Comparison of ENCODE assay signal across 34 cellular contexts in genomic region chr11:102623998-102624397, GRCh38. TPM values are rescaled to one million over a fixed set of nuclear protein-coding genes. Genes with fewer than 3 reads are reported as not detected.
"Had no signal": no experiment of that assay in that cellular context is flagged by ENCODE, and none has a peak within 500 bp of the region (broad histone marks: within the 10 kb centered on the region; RNA-seq: fewer than 3 reads in every experiment).

No MANE protein-coding gene starts in this region.

- H3K27ac ChIP-seq: neural progenitor cell, ovary, parathyroid adenoma, psoas muscle, skin epidermis, spleen, stomach, thoracic aorta, thyroid gland, tibial nerve, upper lobe of left lung, uterus had no signal

- H3K27me3 ChIP-seq: neural progenitor cell, ovary, spleen, stomach, thyroid gland, tibial nerve, upper lobe of left lung had no signal

- H3K9me3 ChIP-seq: ovary, psoas muscle, spleen, stomach, thoracic aorta, thyroid gland, tibial nerve, upper lobe of left lung, uterus had no signal

- H3K9ac ChIP-seq: neural progenitor cell, parathyroid adenoma had no signal

- H2AFZ ChIP-seq: neural progenitor cell, parathyroid adenoma had no signal

- ATAC-seq: naive thymus-derived CD4-positive, alpha-beta T cell; natural killer cell; psoas muscle; right cardiac atrium; sciatic nerve; stimulated activated effector memory CD8-positive, alpha-beta T cell treated with anti-CD3 and anti-CD28 coated beads, Interleukin-12 subunit alpha, Interleukin-12 subunit beta, amount 100 ng/mL, for 72 hours; stimulated activated naive B cell treated with anti-CD40 and anti-IgM and Interleukin-4, amounts not matched to agents 10 μg/mL and 1 μg/mL and 100 μg/mL, for 72 hours had no signal

- H3K36me3 ChIP-seq: neural progenitor cell, ovary, spleen, stomach, thoracic aorta, thyroid gland, tibial nerve, upper lobe of left lung, uterus had no signal

- H3K4me2 ChIP-seq: neural progenitor cell, smooth muscle cell had no signal

- H3K4me1 ChIP-seq: neural progenitor cell, parathyroid adenoma, psoas muscle, spleen, stomach, thyroid gland, uterus had no signal

- H3K4me3 ChIP-seq: neural progenitor cell, ovary, psoas muscle, skin epidermis, smooth muscle cell, spleen, stomach, thoracic aorta, thyroid gland, tibial nerve, upper lobe of left lung, uterus had no signal

- DNase-seq: naive thymus-derived CD4-positive, alpha-beta T cell; natural killer cell; occipital lobe; ovary; posterior cingulate gyrus; psoas muscle; right cardiac atrium; spleen; stimulated activated CD4-positive, alpha-beta T cell treated with anti-CD3 and anti-CD28 coated beads, Interleukin-12 subunit alpha, Interleukin-12 subunit beta, amount 100 ng/mL, for 4 hours; stimulated activated CD4-positive, alpha-beta T cell treated with anti-CD3 and anti-CD28 coated beads, Interleukin-2, amount 100 ng/mL, for 24 hours; stimulated activated CD4-positive, alpha-beta T cell treated with anti-CD3 and anti-CD28 coated beads, Interleukin-2, amount 100 ng/mL, for 48 hours; stimulated activated CD4-positive, alpha-beta T cell treated with anti-CD3 and anti-CD28 coated beads, Interleukin-4, amount 100 ng/mL, for 24 hours; stimulated activated naive B cell treated with anti-CD40 and anti-IgM and Interleukin-4, amounts not matched to agents 10 μg/mL and 1 μg/mL and 100 μg/mL, for 72 hours; stimulated activated naive CD4-positive, alpha-beta T cell treated with Interleukin-2 at 50 U/mL for 16 hours; stomach; thyroid gland; trophoblast cell; upper lobe of left lung; uterus had no signal

RNA-seq across cellular contexts. Expression of gene MMP20, which starts 1.1 kb away (rescaled TPM):
- total RNA-seq: naive thymus-derived CD4-positive, alpha-beta T cell; natural killer cell; occipital lobe; osteoblast; ovary; progenitor cell of endocrine pancreas; psoas muscle; renal cortical epithelial cell; right cardiac atrium; sciatic nerve; spleen; stomach; subcutaneous adipose tissue; temporal lobe; thoracic aorta; thyroid gland; tibial nerve; upper lobe of left lung; urinary bladder; uterus had no signal
- polyA plus RNA-seq: naive thymus-derived CD4-positive, alpha-beta T cell; neural cell; ovary; psoas muscle; right cardiac atrium; stomach; urinary bladder had no signal
